In genomic region chrX:10110984-10111363, GRCh38 we compare ENCODE assay signal across 8 cellular contexts. TPM values are rescaled to one million over a fixed set of nuclear protein-coding genes. Genes with fewer than 3 reads are reported as not detected.
DNase-seq lines count a peak whose midpoint lies in the region; ATAC-seq, FAIRE-seq and TF ChIP-seq lines count a peak whose summit lies in the region.

No MANE protein-coding gene starts in this region.

- TF ChIP-seq POLR2A in HepG2 (IDR thresholded peaks at IDR 0.05; ENCODE audit: insufficient read depth in 1 of 2, low read depth in 2 of 2, low read length in 2 of 2) = no peak

- no peak overlapping the region for H3K27ac Mint-ChIP-seq in endothelial cell (ENCODE audit: unreplicated experiment)

- intact Hi-C loops in HepG2 (cut with micrococcal nuclease; ENCODE audit: unreplicated experiment) = no loop called here

- ATAC-seq in HepG2 = no peak

- H3K9me3 ChIP-seq in liver (ENCODE audit: control insufficient read depth in 4 of 4, low read length in 3 of 4) (no peaks in the 10 kb centered on the region), HepG2 (ENCODE audit: low read length) (no peaks in the 10 kb centered on the region)

- CTCF ChIA-PET in HepG2 (lab: Yijun Ruan, JAX; ENCODE audit: low intra/inter-chr PET ratio, low total read pairs) = no interaction called here

- H4K20me1 ChIP-seq in HepG2 (ENCODE audit: insufficient read depth, low read length) = no peaks in the 10 kb centered on the region

- H3K4me3 Mint-ChIP-seq in endothelial cell (ENCODE audit: unreplicated experiment) = peak overlapping the region; percentile 37

- in situ Hi-C loops in HepG2 (cut with HindIII; ENCODE audit: extremely low pct_ligation_motif_present, low pct_unique_long_range_greater_than_20kb) = loop anchor here (5.0 kb wide), 1 partner anchor 114 kb away; no protein-coding TSS in a partner anchor

- H3K4me1 ChIP-seq in liver (ENCODE audit: control insufficient read depth in 4 of 4, insufficient read depth in 4 of 4, low read length in 3 of 4) (peaks cover 0 to 5% (median 0%) of the 10 kb centered on the region in 4 donors), HepG2 (ENCODE audit: insufficient read depth, low read length) (0 out of 2 replicates have a peak, but pooled peaks cover 14% of the 10 kb centered on the region)

- no peak for TF ChIP-seq CTCF in liver (IDR thresholded peaks at IDR 0.05; ENCODE audit: low read depth, low read length, missing input control)
- no peak for TF ChIP-seq CTCF in HepG2 (CRISPR knock-in tag; IDR thresholded peaks at IDR 0.05)
- TF ChIP-seq CTCF in endothelial cell (IDR thresholded peaks at IDR 0.05; ENCODE audit: unreplicated experiment) = no peak

- TF ChIP-seq RAD21 in liver (IDR thresholded peaks at IDR 0.05) (no peak), HepG2 (CRISPR knock-in tag; IDR thresholded peaks at IDR 0.05) (no peak)

- no peak overlapping the region for H3K4me3 ChIP-seq in liver (ENCODE audit: low read depth in 1 of 3, low read length in 3 of 3)
- H3K4me3 ChIP-seq in HepG2 (replicated peaks in 1 of 3; ENCODE audit: insufficient read depth in 1 of 3, low read depth in 2 of 3, low read length in 3 of 3) = no peak overlapping the region

- peaks cover 5% of the 10 kb centered on the region for H3K36me3 Mint-ChIP-seq in endothelial cell (ENCODE audit: low read depth, unreplicated experiment)

- H2AFZ ChIP-seq in HepG2 (ENCODE audit: low read length) = no peak overlapping the region

- 65% methylated on average over 10 of the region's 10 CpGs for WGBS in liver
- no CpG with 5 or more reads among the region's 10 CpGs for WGBS in HepG2 (ENCODE audit: low lambda C conversion rate)

- no peak for TF ChIP-seq EP300 in HepG2 (IDR thresholded peaks at IDR 0.05; ENCODE audit: low read depth in 2 of 2, low read length in 2 of 2)
- no peak for TF ChIP-seq EP300 in HepG2 (CRISPR knock-in tag; IDR thresholded peaks at IDR 0.05; ENCODE audit: borderline replicate concordance)

- DNase-seq in HepG2 (ENCODE audit: low spot score) (no peak), endothelial cell (ENCODE audit: low spot score) (no peak), NCI-H748 (lab: John Stamatoyannopoulos, UW; ENCODE audit: unreplicated experiment) (no peak), NOMO-1 treated with DMSO at 0.1 percent for 48 hours (lab: John Stamatoyannopoulos, UW; ENCODE audit: unreplicated experiment) (no peak), NCI-H1092 treated with DMSO at 0.1 percent for 48 hours (lab: John Stamatoyannopoulos, UW) (no peak)
- peak; percentile 43 for DNase-seq in activated CD4-positive, CD25-positive, alpha-beta regulatory T cell treated with anti-CD3 and anti-CD28 coated beads, Interleukin-2, amount 50 U/mL, for 16 hours (ENCODE audit: low read depth, low spot score)
- DNase-seq in stimulated activated CD8-positive, alpha-beta memory T cell treated with anti-CD3 and anti-CD28 coated beads, Interleukin-15, amount 100 ng/mL, for 24 hours (ENCODE audit: low read depth) = peak; percentile 9

- no peaks in the 10 kb centered on the region for H3K27me3 ChIP-seq in liver (ENCODE audit: control insufficient read depth in 4 of 4, insufficient read depth in 4 of 4, low read length in 3 of 4)
- no peaks in the 10 kb centered on the region for H3K27me3 ChIP-seq in HepG2 (ENCODE audit: control insufficient read depth in 1 of 2, insufficient read depth in 2 of 2, low read length in 2 of 2)

- H3K36me3 ChIP-seq in liver (ENCODE audit: control insufficient read depth in 4 of 4, insufficient read depth in 3 of 4, low read depth in 1 of 4, low read length in 3 of 4) (no peaks in the 10 kb centered on the region), HepG2 (replicated peaks in 1 of 2; ENCODE audit: control insufficient read depth in 1 of 2, insufficient read depth in 2 of 2, low read length in 2 of 2) (no peaks in the 10 kb centered on the region)

- BruUV-seq in HepG2 (replicated peaks; lab: Mats Ljungman, UMichigan) = no TSS peak

- no peak overlapping the region for H3K4me2 ChIP-seq in HepG2 (ENCODE audit: low read depth, low read length)

- H3K9ac ChIP-seq in liver (ENCODE audit: low read depth in 1 of 2, low read length in 2 of 2) (no peak overlapping the region), HepG2 (ENCODE audit: insufficient read depth, low read depth, low read length) (no peak overlapping the region)

- H3K27me3 Mint-ChIP-seq in endothelial cell (ENCODE audit: unreplicated experiment) = peaks cover 2% of the 10 kb centered on the region

- peak overlapping the region; percentile 42 to 56 for H3K27ac ChIP-seq in liver (ENCODE audit: low read depth in 1 of 2, low read length in 2 of 2)
- no peak overlapping the region for H3K27ac ChIP-seq in HepG2 (ENCODE audit: extremely low read length, insufficient read depth, low read length)

- no peaks in the 10 kb centered on the region for H3K4me1 Mint-ChIP-seq in endothelial cell (ENCODE audit: unreplicated experiment)

- POLR2A ChIA-PET in HepG2 (lab: Yijun Ruan, JAX) = no interaction called here

- H3K79me2 ChIP-seq in HepG2 (ENCODE audit: insufficient read depth, low read length) = no peaks in the 10 kb centered on the region

- H3K9me3 Mint-ChIP-seq in endothelial cell (ENCODE audit: unreplicated experiment) = no peaks in the 10 kb centered on the region

- FAIRE-seq in HepG2 (lab: Jason Lieb, UNC) = no peak

TF ChIP-seq in liver, 16 proteins besides CTCF, POLR2A, EP300 and RAD21 (continues in another document):
- TF ChIP-seq MAX (IDR thresholded peaks at IDR 0.05) = no peak
- no peak for TF ChIP-seq HNF4A (conservative IDR thresholded peaks at IDR 0.05)
- no peak for TF ChIP-seq FOXA2 (IDR thresholded peaks at IDR 0.05)
- TF ChIP-seq RXRA (IDR thresholded peaks at IDR 0.05) = no peak
- no peak for TF ChIP-seq FOXA1 (IDR thresholded peaks at IDR 0.05)

TF ChIP-seq in HepG2, 621 proteins besides CTCF, POLR2A, EP300 and RAD21:
- TF ChIP-seq MLLT10 (CRISPR knock-in tag; IDR thresholded peaks at IDR 0.05) = no peak
TF ChIP-seq in HepG2: peak in this region for 0.

RNA-seq across cellular contexts. Expression of gene CLCN4, which starts 45.8 kb away (rescaled TPM):
- 10 to 100 TPM in 1 of 2 donors, 1 to 10 TPM in 1; 5.8 to 10.9 TPM for total RNA-seq in liver
- 1 to 10 TPM; 1.5 to 2.2 TPM for polyA plus RNA-seq in liver
- total RNA-seq in HepG2 (2016; rRNA removed; fragmentation: Illumina TruSeq; extraction: Trizol) = 2.5 and 2.6 TPM in 2 replicates
- total RNA-seq in HepG2 (2016; cell fraction: cytosol; rRNA removed; fragmentation: Illumina TruSeq; extraction: Trizol; ENCODE audit: low read depth) = 0.53 and 0.81 TPM in 2 replicates
- 2.4 and 2.7 TPM in 2 replicates for total RNA-seq in HepG2 (2016; cell fraction: insoluble cytoplasmic fraction; rRNA removed; fragmentation: Illumina TruSeq; extraction: Trizol)
- total RNA-seq in HepG2 (2016; cell fraction: membrane; rRNA removed; fragmentation: Illumina TruSeq; extraction: Trizol) = 1.00 and 1.1 TPM in 2 replicates
- 2.7 and 3.0 TPM in 2 replicates for total RNA-seq in HepG2 (2016; cell fraction: nucleus; rRNA removed; fragmentation: Illumina TruSeq; extraction: Trizol)
- 1.8 and 1.9 TPM in 2 replicates for polyA plus RNA-seq in HepG2 (2011; rRNA removed)
- polyA plus RNA-seq in HepG2 (2011; cell fraction: cytosol; rRNA removed) = 2.3 and 2.4 TPM in 2 replicates
- 1.2 and 1.9 TPM in 2 replicates for polyA plus RNA-seq in HepG2 (2011; cell fraction: nucleus; rRNA removed)
- 1.6 and 1.9 TPM in 2 replicates for polyA plus RNA-seq in HepG2 (2012)
- polyA plus RNA-seq in HepG2 (2016; cell fraction: cytosol; fragmentation: Illumina TruSeq; extraction: Trizol; ENCODE audit: low read depth) = 0.17 and 0.18 TPM in 2 replicates
- 1.6 and 1.7 TPM in 2 replicates for polyA plus RNA-seq in HepG2 (2016; cell fraction: insoluble cytoplasmic fraction; fragmentation: Illumina TruSeq; extraction: Trizol; ENCODE audit: low read depth)
- polyA plus RNA-seq in HepG2 (2016; cell fraction: membrane; fragmentation: Illumina TruSeq; extraction: Trizol; ENCODE audit: low read depth) = 0.66 and 0.90 TPM in 2 replicates
- polyA plus RNA-seq in HepG2 (2016; cell fraction: nucleus; fragmentation: Illumina TruSeq; extraction: Trizol; ENCODE audit: insufficient read depth, low read depth) = 2.5 and 2.8 TPM in 2 replicates
- 1.7 and 8.7 TPM in 2 replicates for polyA minus RNA-seq in HepG2 (2011; rRNA and poly(A)+ RNA removed; ENCODE audit: low replicate concordance)
- 3.8 and 5.8 TPM in 2 replicates for polyA minus RNA-seq in HepG2 (2011; cell fraction: cytosol; rRNA and poly(A)+ RNA removed)
- polyA minus RNA-seq in HepG2 (2011; cell fraction: nucleus; rRNA and poly(A)+ RNA removed) = 2.8 and 3.4 TPM in 2 replicates
- total RNA-seq in endothelial cell (ENCODE audit: unreplicated experiment) = 23.1 TPM

Comparison
In these comparisons a context has a peak if more than half of its experiments do, and no peak if none do; other contexts are left out.
1. DNase-seq: peak in activated CD4-positive, CD25-positive, alpha-beta regulatory T cell treated with anti-CD3 and anti-CD28 coated beads, Interleukin-2, amount 50 U/mL, for 16 hours (single experiment) and stimulated activated CD8-positive, alpha-beta memory T cell treated with anti-CD3 and anti-CD28 coated beads, Interleukin-15, amount 100 ng/mL, for 24 hours (single experiment); none in HepG2 (single experiment), endothelial cell (single experiment), NCI-H748 (single experiment), NOMO-1 treated with DMSO at 0.1 percent for 48 hours (single experiment) and NCI-H1092 treated with DMSO at 0.1 percent for 48 hours (single experiment).